Comparison of ENCODE assay signal across 1 cellular context in genomic region chr5:30239331-30240022, GRCh38.
TF ChIP-seq lines count a peak whose summit lies in the region.

No MANE protein-coding gene starts in this region.

TF ChIP-seq in GM23338, 12 proteins besides CTCF, POLR2A, EP300 and RAD21 (continued from another document):
- TF ChIP-seq ZNF462 (CRISPR knock-in tag; IDR thresholded peaks at IDR 0.05): peak; percentile 31; the same call in 1 of the 2 replicates
